Comparison of ENCODE assay signal across 17 cellular contexts in the genomic region with DNA sequence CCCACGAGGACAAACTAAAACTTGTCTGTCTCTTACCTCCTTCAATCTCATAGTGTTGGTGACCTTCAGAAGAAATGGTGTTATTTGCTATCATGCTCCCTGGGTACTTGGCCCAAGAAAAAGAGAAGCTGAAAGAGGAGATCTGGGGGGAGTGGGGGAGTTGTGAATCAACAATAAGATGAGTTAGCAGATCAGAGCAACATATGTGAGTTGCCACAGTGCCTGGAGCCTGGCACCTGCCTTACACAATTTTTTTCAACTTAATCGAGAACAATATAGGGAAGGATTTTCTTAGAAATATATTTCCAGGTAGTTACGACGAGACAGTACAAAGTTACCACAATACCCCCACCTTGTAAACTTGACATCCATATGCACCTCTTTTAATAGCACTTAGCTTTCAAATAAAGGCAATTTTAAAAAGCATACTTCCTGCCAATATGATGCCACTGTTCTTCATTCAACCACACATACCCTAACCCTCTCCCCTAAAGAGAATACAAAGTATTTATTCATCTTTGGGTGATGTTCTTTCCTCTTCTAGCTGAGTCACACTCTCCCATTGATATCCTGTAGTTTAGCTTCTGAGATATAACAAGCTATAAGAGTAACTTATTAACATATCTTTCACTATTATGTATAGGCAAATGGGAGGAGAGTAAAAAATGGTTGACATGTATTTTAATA.
DNase-seq lines count a peak whose midpoint lies in the region; ATAC-seq and TF ChIP-seq lines count a peak whose summit lies in the region.
"Had no signal": no experiment of that assay in that cellular context is flagged by ENCODE, and none has a peak within 500 bp of the region (broad histone marks: within the 10 kb centered on the region; RNA-seq: fewer than 3 reads in every experiment).

No MANE protein-coding gene starts in this region.

- no peak for TF ChIP-seq EP300 in suprapubic skin (IDR thresholded peaks at IDR 0.05)

- WGBS in esophagus, 2 donors = 63 to 67% methylated on average over 4 of the region's 4 CpGs
- 72% methylated on average over 4 of the region's 4 CpGs for WGBS in suprapubic skin

- POLR2A ChIA-PET in T-cell (lab: Charles Lee) = no interaction called here

- H3K27me3 ChIP-seq in esophagus (ENCODE audit: control insufficient read depth in 1 of 2, insufficient read depth in 2 of 2, low read length in 2 of 2) (no peaks in the 10 kb centered on the region), suprapubic skin (no peaks in the 10 kb centered on the region)

- H3K4me1 Mint-ChIP-seq in activated T-cell treated with anti-CD3 and anti-CD28 coated beads, Interleukin-2, amount 50 U/mL, for 4 hours (ENCODE audit: low read depth) = peaks cover 34% of the 10 kb centered on the region
- H3K4me1 Mint-ChIP-seq in T-cell = peaks cover 37 to 57% (median 53%) of the 10 kb centered on the region in 3 donors

- CTCF ChIA-PET in T-cell (lab: Charles Lee) = interaction anchor here in 1 of 2 donors (0.6 to 2.4 kb wide), 8 partner anchors 14 to 897 kb away, joined by 3 to 9 read pairs (median 4); no protein-coding TSS in a partner anchor

- no peaks in the 10 kb centered on the region for H3K9me3 ChIP-seq in esophagus (ENCODE audit: control insufficient read depth in 2 of 2, insufficient read depth in 1 of 2, low read depth in 1 of 2, low read length in 1 of 2)
- no peaks in the 10 kb centered on the region for H3K9me3 ChIP-seq in suprapubic skin

- no peaks in the 10 kb centered on the region for H3K27me3 Mint-ChIP-seq in activated T-cell treated with anti-CD3 and anti-CD28 coated beads, Interleukin-2, amount 50 U/mL, for 4 hours (ENCODE audit: low read depth)
- no peaks in the 10 kb centered on the region for H3K27me3 Mint-ChIP-seq in T-cell
- H3K27me3 Mint-ChIP-seq: effector memory CD8-positive, alpha-beta T cell had no signal

- no peaks in the 10 kb centered on the region for H3K9me3 Mint-ChIP-seq in activated T-cell treated with anti-CD3 and anti-CD28 coated beads, Interleukin-2, amount 50 U/mL, for 4 hours
- no peaks in the 10 kb centered on the region for H3K9me3 Mint-ChIP-seq in T-cell
- H3K9me3 Mint-ChIP-seq: effector memory CD8-positive, alpha-beta T cell; neural crest cell; type B pancreatic cell had no signal

- no peak for DNase-seq in activated T-cell treated with anti-CD3 and anti-CD28 coated beads, Interleukin-2, amount 50 U/mL, for 4 hours
- no peak for DNase-seq in activated T-cell treated with anti-CD3 and anti-CD28 coated beads, Interleukin-2, amount 50 U/mL, for 48 hours
- no peak for DNase-seq in T-cell
- no peak for DNase-seq in suprapubic skin (ENCODE audit: low spot score in 2 of 2)
- no peak for DNase-seq in coronary artery (ENCODE audit: low spot score)
- no peak for DNase-seq in Kasumi-1 (lab: John Stamatoyannopoulos, UW)
- DNase-seq: C1 segment of cervical spinal cord; effector memory CD8-positive, alpha-beta T cell; KBM-7; kidney glomerular epithelial cell; NCI-H1092; NCI-H526; SHP77 had no signal

- H3K4me3 Mint-ChIP-seq in activated T-cell treated with anti-CD3 and anti-CD28 coated beads, Interleukin-2, amount 50 U/mL, for 4 hours = peak overlapping the region; percentile 9
- H3K4me3 Mint-ChIP-seq in T-cell = peak overlapping the region in 2 of 3 donors; percentile 37 to 66
- H3K4me3 Mint-ChIP-seq: effector memory CD8-positive, alpha-beta T cell; neural crest cell; type B pancreatic cell had no signal

- peak overlapping the region; percentile 91 to 92 for H3K27ac Mint-ChIP-seq in T-cell
- H3K27ac Mint-ChIP-seq: effector memory CD8-positive, alpha-beta T cell; type B pancreatic cell had no signal

- H3K36me3 Mint-ChIP-seq in activated T-cell treated with anti-CD3 and anti-CD28 coated beads, Interleukin-2, amount 50 U/mL, for 4 hours (ENCODE audit: insufficient read depth) = no peaks in the 10 kb centered on the region
- no peaks in the 10 kb centered on the region for H3K36me3 Mint-ChIP-seq in T-cell
- H3K36me3 Mint-ChIP-seq: type B pancreatic cell had no signal

- H3K4me1 ChIP-seq in esophagus (ENCODE audit: control insufficient read depth in 2 of 2, insufficient read depth in 2 of 2, low read length in 1 of 2) = no peaks in the 10 kb centered on the region
- no peaks in the 10 kb centered on the region for H3K4me1 ChIP-seq in suprapubic skin

- H3K27ac ChIP-seq in esophagus (ENCODE audit: low read depth in 2 of 2, low read length in 1 of 2) (peak overlapping the region; percentile 4 to 49), suprapubic skin (peak overlapping the region; percentile 80), coronary artery (peak overlapping the region in 1 of 2 donors; percentile 16)

- no peak for TF ChIP-seq POLR2A in suprapubic skin (IDR thresholded peaks at IDR 0.05)

- peak; percentile 49 to 59 for ATAC-seq in activated T-cell treated with anti-CD3 and anti-CD28 coated beads, Interleukin-2, amount 50 U/mL, for 4 hours
- ATAC-seq in T-cell (replicated peaks in 1 of 4) = peak in 3 of 4 experiments; percentile 48 to 57 (median 54)
- ATAC-seq in HG03469 (IDR thresholded peaks at IDR 0.05; ENCODE audit: unreplicated experiment) = no peak
- ATAC-seq: effector memory CD8-positive, alpha-beta T cell had no signal

- no peak overlapping the region for H3K4me3 ChIP-seq in esophagus (ENCODE audit: low read depth in 1 of 2, low read length in 2 of 2)
- H3K4me3 ChIP-seq in suprapubic skin = no peak overlapping the region
- H3K4me3 ChIP-seq in coronary artery = no peak overlapping the region

- H3K36me3 ChIP-seq in esophagus (ENCODE audit: control insufficient read depth in 2 of 2, insufficient read depth in 2 of 2, low read length in 1 of 2) (no peaks in the 10 kb centered on the region), suprapubic skin (no peaks in the 10 kb centered on the region)

- TF ChIP-seq CTCF in suprapubic skin (IDR thresholded peaks at IDR 0.05) = no peak
- no peak for TF ChIP-seq CTCF in coronary artery (IDR thresholded peaks at IDR 0.05)
